In the genomic region with DNA sequence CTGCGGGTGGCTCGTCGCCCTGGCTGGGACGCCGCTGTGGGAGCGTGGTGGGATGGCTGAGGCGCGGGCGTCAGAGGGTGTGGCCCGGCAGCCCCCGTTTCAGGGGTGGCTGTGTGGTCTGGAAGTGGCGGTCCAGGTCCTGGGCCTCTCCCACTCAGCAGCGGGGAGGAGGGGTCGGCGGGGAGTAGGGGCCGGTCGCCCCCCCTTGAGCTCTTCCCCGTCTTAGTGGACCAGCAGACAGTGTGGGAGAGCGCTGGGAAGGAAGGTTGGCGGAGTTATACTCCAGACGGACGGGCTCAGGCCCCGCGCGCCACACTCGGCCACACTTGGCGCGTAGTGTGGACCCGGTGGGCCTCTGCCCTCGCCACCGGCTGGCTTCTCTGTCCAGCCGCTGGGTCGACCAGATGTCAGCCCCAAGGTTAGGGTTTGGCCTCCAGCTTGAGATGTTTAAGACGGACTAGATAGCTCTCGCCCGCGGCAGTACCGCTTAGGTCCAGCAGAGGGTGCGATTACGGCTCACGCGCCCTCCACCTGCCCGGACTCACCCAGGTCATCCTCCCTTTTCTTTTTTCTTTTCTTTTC, we compare ENCODE assay signal across 8 cellular contexts. TPM values are rescaled to one million over a fixed set of nuclear protein-coding genes. Genes with fewer than 3 reads are reported as not detected.
DNase-seq lines count a peak whose midpoint lies in the region; ATAC-seq and TF ChIP-seq lines count a peak whose summit lies in the region.

No MANE protein-coding gene starts in this region.

- no peaks in the 10 kb centered on the region for H3K27me3 Mint-ChIP-seq in neural crest cell (ENCODE audit: low read depth)

- no peak for TF ChIP-seq EP300 in transverse colon (IDR thresholded peaks at IDR 0.05; ENCODE audit: low read depth)

- peak overlapping the region in 5 of 59 donors; percentile 1 to 33 (median 22) for H3K4me3 ChIP-seq in dorsolateral prefrontal cortex
- H3K4me3 ChIP-seq in transverse colon, result no peak overlapping the region

- DNase-seq in HEK293T (ENCODE audit: extremely low spot score) (peak; percentile 25), dorsolateral prefrontal cortex (peak in 2 of 10 donors; percentile 25 to 40), neural crest cell (ENCODE audit: low read depth, low spot score) (peak; percentile 20), transverse colon (peak; percentile 51), kidney glomerular epithelial cell (lab: John Stamatoyannopoulos, UW) (no peak)
- DNase-seq in activated CD4-positive, alpha-beta T cell treated with anti-CD3 and anti-CD28 coated beads for 1 hour, result peak; percentile 53

- no peaks in the 10 kb centered on the region for H3K36me3 ChIP-seq in transverse colon

- TF ChIP-seq POLR2A in transverse colon (IDR thresholded peaks at IDR 0.05), result no peak

- no peak overlapping the region for H3K27ac ChIP-seq in dorsolateral prefrontal cortex
- H3K27ac ChIP-seq in transverse colon, result peak overlapping the region in 1 of 4 donors; percentile 24

- H3K27me3 ChIP-seq in dorsolateral prefrontal cortex, result no peaks in the 10 kb centered on the region
- H3K27me3 ChIP-seq in transverse colon, result no peaks in the 10 kb centered on the region

- H3K4me3 Mint-ChIP-seq in neural crest cell, result no peak overlapping the region

- TF ChIP-seq CTCF in dorsolateral prefrontal cortex (IDR thresholded peaks at IDR 0.05 in 54 of 56, conservative IDR thresholded peaks at IDR 0.05 in 2 of 56; ENCODE audit: low read depth in 1 of 56, partially characterized antibody in 56 of 56) (peak in 53 of 56 donors; percentile 14 to 70 (median 48)), neural crest cell (conservative IDR thresholded peaks at IDR 0.05) (peak; percentile 58), transverse colon (IDR thresholded peaks at IDR 0.05) (peak; percentile 32 to 66 (median 50))

- CTCF ChIA-PET in HEK293T (lab: Yijun Ruan, JAX), result no interaction called here

- peaks cover 0 to 3% of the 10 kb centered on the region in 2 donors for H3K9me3 ChIP-seq in transverse colon

- in situ Hi-C loops in transverse colon (cut with MboI; ENCODE audit: low pct_ligation_motif_present in 1 of 4, low pct_unique_long_range_greater_than_20kb in 1 of 4, low sequenced_read_pairs in 3 of 4), result loop anchor here in 1 of 4 donors (25.0 kb wide), 2 partner anchors 204 to 271 kb away; no protein-coding TSS in a partner anchor

- intact Hi-C loops in dorsolateral prefrontal cortex (cut with DNase I) (loop anchor here in 1 of 2 donors (5.0 kb wide), 1 partner anchor 281 kb away; no protein-coding TSS in a partner anchor), transverse colon (cut with DNase I; ENCODE audit: low total_unique reads) (loop anchor here (2.0 kb wide), 1 partner anchor 215 kb away; no protein-coding TSS in a partner anchor)

- no peak for ATAC-seq in HG02884 (IDR thresholded peaks at IDR 0.05; ENCODE audit: unreplicated experiment)
- no peak for ATAC-seq in GM19035 (IDR thresholded peaks at IDR 0.05; ENCODE audit: unreplicated experiment)

- peaks cover 18% of the 10 kb centered on the region for H3K9me3 Mint-ChIP-seq in neural crest cell

- peaks cover 42% of the 10 kb centered on the region for H3K36me3 Mint-ChIP-seq in neural crest cell (ENCODE audit: low read depth)

- POLR2A ChIA-PET in HEK293T (lab: Yijun Ruan, JAX), result no interaction called here

- no peaks in the 10 kb centered on the region for H3K4me1 ChIP-seq in transverse colon

- no peaks in the 10 kb centered on the region for H3K4me1 Mint-ChIP-seq in neural crest cell

- H3K27ac Mint-ChIP-seq in neural crest cell (ENCODE audit: unreplicated experiment), result no peak overlapping the region

- WGBS in transverse colon (ENCODE audit: low coverage in 1 of 2), 2 donors, result 62 to 87% methylated on average over 4 to 40 of the region's 43 CpGs

TF ChIP-seq in HEK293T, 16 proteins besides CTCF, POLR2A, EP300 and RAD21:
- TF ChIP-seq L3MBTL2 (conservative IDR thresholded peaks at IDR 0.05) (no peak), SP1 (IDR thresholded peaks at IDR 0.05) (no peak), LEF1 (IDR thresholded peaks at IDR 0.05; ENCODE audit: borderline replicate concordance) (no peak)
- TF ChIP-seq, protein P1, sequence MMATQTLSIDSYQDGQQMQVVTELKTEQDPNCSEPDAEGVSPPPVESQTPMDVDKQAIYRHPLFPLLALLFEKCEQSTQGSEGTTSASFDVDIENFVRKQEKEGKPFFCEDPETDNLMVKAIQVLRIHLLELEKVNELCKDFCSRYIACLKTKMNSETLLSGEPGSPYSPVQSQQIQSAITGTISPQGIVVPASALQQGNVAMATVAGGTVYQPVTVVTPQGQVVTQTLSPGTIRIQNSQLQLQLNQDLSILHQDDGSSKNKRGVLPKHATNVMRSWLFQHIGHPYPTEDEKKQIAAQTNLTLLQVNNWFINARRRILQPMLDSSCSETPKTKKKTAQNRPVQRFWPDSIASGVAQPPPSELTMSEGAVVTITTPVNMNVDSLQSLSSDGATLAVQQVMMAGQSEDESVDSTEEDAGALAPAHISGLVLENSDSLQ (IDR thresholded peaks at IDR 0.05), result no peak

RNA-seq across cellular contexts. Expression of a gene that starts 21.7 kb away (rescaled TPM):
- total RNA-seq in dorsolateral prefrontal cortex, result 10 to 100 TPM; 20.6 to 45.8 (median 31.2) TPM
- 16.0 and 17.7 TPM in 2 replicates for total RNA-seq in neural crest cell
- 10 to 100 TPM; 13.5 to 47.0 (median 18.2) TPM for total RNA-seq in transverse colon
